18 cellular contexts compared by ENCODE assay signal in genomic region chr10:21281173-21281572, GRCh38.
"Had no signal": no experiment of that assay in that cellular context is flagged by ENCODE, and none has a peak within 500 bp of the region (broad histone marks: within the 10 kb centered on the region; RNA-seq: fewer than 3 reads in every experiment).

No MANE protein-coding gene starts in this region.

- H3K9me3 Mint-ChIP-seq: activated T-helper 1 cell treated with anti-CD3 and anti-CD28 coated beads, Interleukin-12 subunit alpha, Interleukin-12 subunit beta, Interleukin-2, Interleukin-4 antibody, amounts not matched to agents 30 ng/mL and 10 ng/mL and 1 ng/mL, durations not matched to agents 14 hours and 24 hours and 36 hours; natural killer cell; stimulated activated naive B cell treated with anti-CD40 and anti-IgM and Interleukin-4, amounts not matched to agents 10 μg/mL and 1 μg/mL and 100 μg/mL, for 72 hours; T-helper 2 cell treated with Interferon-gamma antibody and Interleukin-4, amounts not matched to agents 5 μg/mL and 100 μg/mL, for 36 hours had no signal

- H3K4me3 Mint-ChIP-seq: activated T-helper 1 cell treated with anti-CD3 and anti-CD28 coated beads, Interleukin-12 subunit alpha, Interleukin-12 subunit beta, Interleukin-2, Interleukin-4 antibody, amounts not matched to agents 30 ng/mL and 10 ng/mL and 1 ng/mL, durations not matched to agents 14 hours and 24 hours and 36 hours; natural killer cell; stimulated activated naive B cell treated with anti-CD40 and anti-IgM and Interleukin-4, amounts not matched to agents 10 μg/mL and 1 μg/mL and 100 μg/mL, for 72 hours; T-helper 2 cell treated with Interferon-gamma antibody and Interleukin-4, amounts not matched to agents 5 μg/mL and 100 μg/mL, for 36 hours had no signal

- H3K4me3 ChIP-seq: ascending aorta, left lung, tibial artery, vagina had no signal

- H3K36me3 ChIP-seq: ascending aorta, left lung, tibial artery, vagina had no signal

- H3K27ac Mint-ChIP-seq: activated T-helper 1 cell treated with anti-CD3 and anti-CD28 coated beads, Interleukin-12 subunit alpha, Interleukin-12 subunit beta, Interleukin-2, Interleukin-4 antibody, amounts not matched to agents 30 ng/mL and 10 ng/mL and 1 ng/mL, durations not matched to agents 14 hours and 24 hours and 36 hours; natural killer cell; stimulated activated naive B cell treated with anti-CD40 and anti-IgM and Interleukin-4, amounts not matched to agents 10 μg/mL and 1 μg/mL and 100 μg/mL, for 72 hours; T-helper 2 cell treated with Interferon-gamma antibody and Interleukin-4, amounts not matched to agents 5 μg/mL and 100 μg/mL, for 36 hours had no signal

- H3K4me1 ChIP-seq: left lung, tibial artery, vagina had no signal

- H3K27ac ChIP-seq: ascending aorta, left lung, tibial artery, vagina had no signal

- ATAC-seq: activated CD4-positive, CD25-positive, alpha-beta regulatory T cell treated with anti-CD3 and anti-CD28 coated beads, Interleukin-2, amount 50 U/mL, for 24 hours; left lung; natural killer cell; stimulated activated naive B cell treated with anti-CD40 and anti-IgM and Interleukin-4, amounts not matched to agents 10 μg/mL and 1 μg/mL and 100 μg/mL, for 72 hours had no signal

- DNase-seq: activated naive CD4-positive, alpha-beta T cell treated with Interleukin-2 at 50 U/mL for 16 hours; dermis blood vessel endothelial cell; head of caudate nucleus; islet precursor cell; left lung; mammary epithelial cell; natural killer cell; nucleus accumbens; posterior cingulate gyrus; retina; stimulated activated CD4-positive, alpha-beta T cell treated with anti-CD3 and anti-CD28 coated beads, Interleukin-4, amount 100 ng/mL, for 1 hour; stimulated activated naive B cell treated with anti-CD40 and anti-IgM and Interleukin-4, amounts not matched to agents 10 μg/mL and 1 μg/mL and 100 μg/mL, for 72 hours; tibial artery had no signal

- H3K36me3 Mint-ChIP-seq: natural killer cell; stimulated activated naive B cell treated with anti-CD40 and anti-IgM and Interleukin-4, amounts not matched to agents 10 μg/mL and 1 μg/mL and 100 μg/mL, for 72 hours had no signal

- H3K4me1 Mint-ChIP-seq: natural killer cell; stimulated activated naive B cell treated with anti-CD40 and anti-IgM and Interleukin-4, amounts not matched to agents 10 μg/mL and 1 μg/mL and 100 μg/mL, for 72 hours had no signal

- H3K27me3 ChIP-seq: ascending aorta, left lung, tibial artery, vagina had no signal

- H3K9me3 ChIP-seq: ascending aorta, left lung, tibial artery, vagina had no signal
